ENCODE assay signal across 9 cellular contexts in genomic region chr3:25448750-25449684, GRCh38. TPM values are rescaled to one million over a fixed set of nuclear protein-coding genes. Genes with fewer than 3 reads are reported as not detected.
DNase-seq lines count a peak whose midpoint lies in the region; ATAC-seq and TF ChIP-seq lines count a peak whose summit lies in the region.
"Had no signal": no experiment of that assay in that cellular context is flagged by ENCODE, and none has a peak within 500 bp of the region (broad histone marks: within the 10 kb centered on the region; RNA-seq: fewer than 3 reads in every experiment).

No MANE protein-coding gene starts in this region.

- H3K4me1 Mint-ChIP-seq in stimulated activated naive CD8-positive, alpha-beta T cell treated with anti-CD3 and anti-CD28 coated beads, Interleukin-15, amount 100 ng/mL, for 72 hours, result no peaks in the 10 kb centered on the region
- H3K4me1 Mint-ChIP-seq in endodermal cell, result peaks cover 51% of the 10 kb centered on the region

- H3K36me3 ChIP-seq in endodermal cell (ENCODE audit: control insufficient read depth, insufficient read depth, low read length), result peaks cover 17% of the 10 kb centered on the region
- H3K36me3 ChIP-seq in mucosa of descending colon (ENCODE audit: low read depth), result no peaks in the 10 kb centered on the region
- no peaks in the 10 kb centered on the region for H3K36me3 ChIP-seq in WERI-Rb-1

- H3K27me3 Mint-ChIP-seq in stimulated activated naive CD8-positive, alpha-beta T cell treated with anti-CD3 and anti-CD28 coated beads, Interleukin-15, amount 100 ng/mL, for 72 hours, result no peaks in the 10 kb centered on the region
- H3K27me3 Mint-ChIP-seq in endodermal cell (ENCODE audit: insufficient read depth), result peaks cover 3% of the 10 kb centered on the region

- H3K4me3 Mint-ChIP-seq in stimulated activated naive CD8-positive, alpha-beta T cell treated with anti-CD3 and anti-CD28 coated beads, Interleukin-15, amount 100 ng/mL, for 72 hours, result no peak overlapping the region
- no peak overlapping the region for H3K4me3 Mint-ChIP-seq in endodermal cell

- intact Hi-C loops in mucosa of descending colon (cut with DNase I, micrococcal nuclease), result no loop called here

- H3K27ac Mint-ChIP-seq in stimulated activated naive CD8-positive, alpha-beta T cell treated with anti-CD3 and anti-CD28 coated beads, Interleukin-15, amount 100 ng/mL, for 72 hours, result no peak overlapping the region
- H3K27ac Mint-ChIP-seq in endodermal cell, result peak overlapping the region; percentile 28

- H3K9me3 Mint-ChIP-seq in stimulated activated naive CD8-positive, alpha-beta T cell treated with anti-CD3 and anti-CD28 coated beads, Interleukin-15, amount 100 ng/mL, for 72 hours, result no peaks in the 10 kb centered on the region
- no peaks in the 10 kb centered on the region for H3K9me3 Mint-ChIP-seq in endodermal cell

- peaks cover 12% of the 10 kb centered on the region for H3K9me3 ChIP-seq in endodermal cell (ENCODE audit: control insufficient read depth, low read length)
- H3K9me3 ChIP-seq in mucosa of descending colon, result no peaks in the 10 kb centered on the region
- no peaks in the 10 kb centered on the region for H3K9me3 ChIP-seq in WERI-Rb-1 (ENCODE audit: severe bottlenecking)

- H3K9ac ChIP-seq in endodermal cell (ENCODE audit: extremely low read depth, low read length, poor library complexity, severe bottlenecking), result no peak overlapping the region

- peak; percentile 39 for ATAC-seq in stimulated activated naive CD8-positive, alpha-beta T cell treated with anti-CD3 and anti-CD28 coated beads, Interleukin-15, amount 100 ng/mL, for 72 hours
- ATAC-seq in stimulated activated naive CD8-positive, alpha-beta T cell treated with anti-CD3 and anti-CD28 coated beads, Interleukin-15, Interleukin-2, amounts not matched to agents 100 U/mL and 50 U/mL, for 24 hours, result no peak
- ATAC-seq in mucosa of descending colon (peak; percentile 78), GM19452 (IDR thresholded peaks at IDR 0.05; ENCODE audit: unreplicated experiment) (no peak)

- DNase-seq in stimulated activated naive CD8-positive, alpha-beta T cell treated with anti-CD3 and anti-CD28 coated beads, Interleukin-15, amount 100 ng/mL, for 72 hours, result no peak
- no peak for DNase-seq in stimulated activated naive CD8-positive, alpha-beta T cell treated with anti-CD3 and anti-CD28 coated beads, Interleukin-15, Interleukin-2, amounts not matched to agents 100 U/mL and 50 U/mL, for 24 hours
- peak; percentile 70 for DNase-seq in endodermal cell
- DNase-seq in mucosa of descending colon, result peak; percentile 66 to 87 (median 82)
- no peak for DNase-seq in WERI-Rb-1
- no peak for DNase-seq in germinal center (ENCODE audit: low spot score)
- no peak for DNase-seq in effector CD8-positive, alpha-beta T cell (lab: John Stamatoyannopoulos, UW)

- WGBS in endodermal cell (ENCODE audit: insufficient coverage in 1 of 2, insufficient read length in 1 of 2), 2 experiments, result 69 to 79% methylated on average over 7 to 11 of the region's 11 CpGs

- H3K27me3 ChIP-seq in endodermal cell (ENCODE audit: control insufficient read depth, insufficient read depth, low read length, poor library complexity, severe bottlenecking) (no peaks in the 10 kb centered on the region), WERI-Rb-1 (ENCODE audit: insufficient read depth, low read depth, severe bottlenecking) (no peaks in the 10 kb centered on the region)

- H3K4me1 ChIP-seq in endodermal cell (ENCODE audit: control insufficient read depth, insufficient read depth, low read length) (peaks cover 28% of the 10 kb centered on the region), mucosa of descending colon (ENCODE audit: low read depth) (no peaks in the 10 kb centered on the region)

- peaks cover 27% of the 10 kb centered on the region for H3K36me3 Mint-ChIP-seq in endodermal cell (ENCODE audit: low read depth)

- TF ChIP-seq CTCF in endodermal cell (conservative IDR thresholded peaks at IDR 0.05) (no peak), mucosa of descending colon (IDR thresholded peaks at IDR 0.05) (no peak), WERI-Rb-1 (IDR thresholded peaks at IDR 0.05; ENCODE audit: low read depth, low read length) (no peak)

- no peak overlapping the region for H3K4me3 ChIP-seq in endodermal cell (ENCODE audit: low read length)
- no peak overlapping the region for H3K4me3 ChIP-seq in mucosa of descending colon
- H3K4me3 ChIP-seq in WERI-Rb-1 (ENCODE audit: low read depth, low read length), result no peak overlapping the region

- H3K27ac ChIP-seq in endodermal cell (ENCODE audit: low read depth, low read length) (peak overlapping the region; percentile 56), WERI-Rb-1 (no peak overlapping the region)
- H3K27ac ChIP-seq: C4-2B had no signal

RNA-seq across cellular contexts. Expression of gene RARB, which starts 21.0 kb away (rescaled TPM):
- total RNA-seq in endodermal cell (10 to 100 TPM; 21.5 to 21.9 TPM), mucosa of descending colon (1 to 10 TPM; 1.2 to 8.7 (median 1.9) TPM)
- polyA plus RNA-seq in endodermal cell (2013, experiment 1 of 2), result 10.8 TPM
- 8.2 TPM for polyA plus RNA-seq in endodermal cell (2013, experiment 2 of 2)

Comparison
In these comparisons a context has a peak if more than half of its experiments do, and no peak if none do; other contexts are left out.
1. ATAC-seq: peak in stimulated activated naive CD8-positive, alpha-beta T cell treated with anti-CD3 and anti-CD28 coated beads, Interleukin-15, amount 100 ng/mL, for 72 hours (single experiment) and mucosa of descending colon (single experiment); none in stimulated activated naive CD8-positive, alpha-beta T cell treated with anti-CD3 and anti-CD28 coated beads, Interleukin-15, Interleukin-2, amounts not matched to agents 100 U/mL and 50 U/mL, for 24 hours (single experiment) and GM19452 (single experiment).
2. DNase-seq: peak in endodermal cell (single experiment) and mucosa of descending colon (3 of 3); none in stimulated activated naive CD8-positive, alpha-beta T cell treated with anti-CD3 and anti-CD28 coated beads, Interleukin-15, amount 100 ng/mL, for 72 hours (0 of 2), stimulated activated naive CD8-positive, alpha-beta T cell treated with anti-CD3 and anti-CD28 coated beads, Interleukin-15, Interleukin-2, amounts not matched to agents 100 U/mL and 50 U/mL, for 24 hours (single experiment), WERI-Rb-1 (single experiment), germinal center (single experiment) and effector CD8-positive, alpha-beta T cell (single experiment).